ENCODE assay signal across 1 cellular context in the genomic region with DNA sequence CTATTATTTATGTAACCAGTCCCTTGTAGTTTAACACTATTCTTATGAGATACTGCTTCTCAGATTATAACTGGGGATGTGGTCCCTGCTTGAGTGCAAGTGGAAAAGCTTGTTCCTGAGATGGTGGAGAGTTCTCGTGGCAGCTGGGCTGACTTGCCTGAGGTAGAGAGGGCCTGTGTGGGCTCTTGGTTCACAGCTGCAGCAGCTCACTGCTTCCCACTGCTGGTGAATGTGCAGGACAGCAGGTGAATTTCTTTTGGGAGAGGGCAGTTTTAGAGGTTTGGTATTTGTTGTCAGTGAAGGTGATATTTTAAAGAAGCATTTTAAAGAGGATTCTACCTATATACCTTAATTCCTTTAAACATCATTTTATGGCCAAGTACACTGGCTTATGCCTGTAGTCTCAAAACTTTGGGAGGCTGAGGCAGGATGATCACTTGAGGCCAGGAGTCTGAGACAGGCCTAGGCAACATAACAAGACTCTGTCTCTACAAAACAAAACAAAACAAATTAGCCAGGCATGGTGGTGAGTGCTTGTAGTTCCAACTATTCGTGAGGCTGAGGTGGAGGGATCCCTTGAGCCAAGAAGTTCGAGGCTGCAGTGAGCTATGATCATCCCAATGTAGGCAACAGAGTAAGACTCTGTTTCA.
TF ChIP-seq lines count a peak whose summit lies in the region.

No MANE protein-coding gene starts in this region.

TF ChIP-seq in GM12878, 131 proteins besides CTCF, POLR2A, EP300 and RAD21 (continued from another document and continues in another):
- TF ChIP-seq, protein P1, sequence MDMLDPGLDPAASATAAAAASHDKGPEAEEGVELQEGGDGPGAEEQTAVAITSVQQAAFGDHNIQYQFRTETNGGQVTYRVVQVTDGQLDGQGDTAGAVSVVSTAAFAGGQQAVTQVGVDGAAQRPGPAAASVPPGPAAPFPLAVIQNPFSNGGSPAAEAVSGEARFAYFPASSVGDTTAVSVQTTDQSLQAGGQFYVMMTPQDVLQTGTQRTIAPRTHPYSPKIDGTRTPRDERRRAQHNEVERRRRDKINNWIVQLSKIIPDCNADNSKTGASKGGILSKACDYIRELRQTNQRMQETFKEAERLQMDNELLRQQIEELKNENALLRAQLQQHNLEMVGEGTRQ (IDR thresholded peaks at IDR 0.05; ENCODE audit: borderline replicate concordance, low read depth, low read length), result no peak
- TF ChIP-seq NFIC (IDR thresholded peaks at IDR 0.05; ENCODE audit: low read depth, low read length), result no peak
- TF ChIP-seq POLR2AphosphoS5 (IDR thresholded peaks at IDR 0.05; ENCODE audit: low read length), result no peak
- no peak for TF ChIP-seq ZNF622 (IDR thresholded peaks at IDR 0.05)
- TF ChIP-seq, protein P2, sequence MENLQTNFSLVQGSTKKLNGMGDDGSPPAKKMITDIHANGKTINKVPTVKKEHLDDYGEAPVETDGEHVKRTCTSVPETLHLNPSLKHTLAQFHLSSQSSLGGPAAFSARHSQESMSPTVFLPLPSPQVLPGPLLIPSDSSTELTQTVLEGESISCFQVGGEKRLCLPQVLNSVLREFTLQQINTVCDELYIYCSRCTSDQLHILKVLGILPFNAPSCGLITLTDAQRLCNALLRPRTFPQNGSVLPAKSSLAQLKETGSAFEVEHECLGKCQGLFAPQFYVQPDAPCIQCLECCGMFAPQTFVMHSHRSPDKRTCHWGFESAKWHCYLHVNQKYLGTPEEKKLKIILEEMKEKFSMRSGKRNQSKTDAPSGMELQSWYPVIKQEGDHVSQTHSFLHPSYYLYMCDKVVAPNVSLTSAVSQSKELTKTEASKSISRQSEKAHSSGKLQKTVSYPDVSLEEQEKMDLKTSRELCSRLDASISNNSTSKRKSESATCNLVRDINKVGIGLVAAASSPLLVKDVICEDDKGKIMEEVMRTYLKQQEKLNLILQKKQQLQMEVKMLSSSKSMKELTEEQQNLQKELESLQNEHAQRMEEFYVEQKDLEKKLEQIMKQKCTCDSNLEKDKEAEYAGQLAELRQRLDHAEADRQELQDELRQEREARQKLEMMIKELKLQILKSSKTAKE (IDR thresholded peaks at IDR 0.05; ENCODE audit: low read depth, poor library complexity, severe bottlenecking), result no peak
- no peak for TF ChIP-seq SREBF1 (IDR thresholded peaks at IDR 0.05; ENCODE audit: low read length)
- TF ChIP-seq PML (IDR thresholded peaks at IDR 0.05; ENCODE audit: low read length), result no peak
- 0 out of 3 replicates have a peak, but pooled peaks have one; percentile 26 for TF ChIP-seq POU2F2 (IDR thresholded peaks at IDR 0.05; ENCODE audit: borderline replicate concordance, low read depth, low read length)
- TF ChIP-seq, protein P3, sequence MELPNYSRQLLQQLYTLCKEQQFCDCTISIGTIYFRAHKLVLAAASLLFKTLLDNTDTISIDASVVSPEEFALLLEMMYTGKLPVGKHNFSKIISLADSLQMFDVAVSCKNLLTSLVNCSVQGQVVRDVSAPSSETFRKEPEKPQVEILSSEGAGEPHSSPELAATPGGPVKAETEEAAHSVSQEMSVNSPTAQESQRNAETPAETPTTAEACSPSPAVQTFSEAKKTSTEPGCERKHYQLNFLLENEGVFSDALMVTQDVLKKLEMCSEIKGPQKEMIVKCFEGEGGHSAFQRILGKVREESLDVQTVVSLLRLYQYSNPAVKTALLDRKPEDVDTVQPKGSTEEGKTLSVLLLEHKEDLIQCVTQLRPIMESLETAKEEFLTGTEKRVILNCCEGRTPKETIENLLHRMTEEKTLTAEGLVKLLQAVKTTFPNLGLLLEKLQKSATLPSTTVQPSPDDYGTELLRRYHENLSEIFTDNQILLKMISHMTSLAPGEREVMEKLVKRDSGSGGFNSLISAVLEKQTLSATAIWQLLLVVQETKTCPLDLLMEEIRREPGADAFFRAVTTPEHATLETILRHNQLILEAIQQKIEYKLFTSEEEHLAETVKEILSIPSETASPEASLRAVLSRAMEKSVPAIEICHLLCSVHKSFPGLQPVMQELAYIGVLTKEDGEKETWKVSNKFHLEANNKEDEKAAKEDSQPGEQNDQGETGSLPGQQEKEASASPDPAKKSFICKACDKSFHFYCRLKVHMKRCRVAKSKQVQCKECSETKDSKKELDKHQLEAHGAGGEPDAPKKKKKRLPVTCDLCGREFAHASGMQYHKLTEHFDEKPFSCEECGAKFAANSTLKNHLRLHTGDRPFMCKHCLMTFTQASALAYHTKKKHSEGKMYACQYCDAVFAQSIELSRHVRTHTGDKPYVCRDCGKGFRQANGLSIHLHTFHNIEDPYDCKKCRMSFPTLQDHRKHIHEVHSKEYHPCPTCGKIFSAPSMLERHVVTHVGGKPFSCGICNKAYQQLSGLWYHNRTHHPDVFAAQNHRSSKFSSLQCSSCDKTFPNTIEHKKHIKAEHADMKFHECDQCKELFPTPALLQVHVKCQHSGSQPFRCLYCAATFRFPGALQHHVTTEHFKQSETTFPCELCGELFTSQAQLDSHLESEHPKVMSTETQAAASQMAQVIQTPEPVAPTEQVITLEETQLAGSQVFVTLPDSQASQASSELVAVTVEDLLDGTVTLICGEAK (IDR thresholded peaks at IDR 0.05; ENCODE audit: borderline replicate concordance), result no peak
- no peak for TF ChIP-seq NRF1 (conservative IDR thresholded peaks at IDR 0.05; ENCODE audit: low read depth, low read length)
- TF ChIP-seq SMC3 (IDR thresholded peaks at IDR 0.05; ENCODE audit: borderline replicate concordance, low read length), result peak; percentile 97
- no peak for TF ChIP-seq IKZF2 (IDR thresholded peaks at IDR 0.05)
- TF ChIP-seq RFX5 (IDR thresholded peaks at IDR 0.05; ENCODE audit: low read depth, low read length), result no peak
- TF ChIP-seq, protein P4, sequence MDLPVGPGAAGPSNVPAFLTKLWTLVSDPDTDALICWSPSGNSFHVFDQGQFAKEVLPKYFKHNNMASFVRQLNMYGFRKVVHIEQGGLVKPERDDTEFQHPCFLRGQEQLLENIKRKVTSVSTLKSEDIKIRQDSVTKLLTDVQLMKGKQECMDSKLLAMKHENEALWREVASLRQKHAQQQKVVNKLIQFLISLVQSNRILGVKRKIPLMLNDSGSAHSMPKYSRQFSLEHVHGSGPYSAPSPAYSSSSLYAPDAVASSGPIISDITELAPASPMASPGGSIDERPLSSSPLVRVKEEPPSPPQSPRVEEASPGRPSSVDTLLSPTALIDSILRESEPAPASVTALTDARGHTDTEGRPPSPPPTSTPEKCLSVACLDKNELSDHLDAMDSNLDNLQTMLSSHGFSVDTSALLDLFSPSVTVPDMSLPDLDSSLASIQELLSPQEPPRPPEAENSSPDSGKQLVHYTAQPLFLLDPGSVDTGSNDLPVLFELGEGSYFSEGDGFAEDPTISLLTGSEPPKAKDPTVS (IDR thresholded peaks at IDR 0.05; ENCODE audit: low read depth, low read length), result no peak
- TF ChIP-seq SMARCA5 (IDR thresholded peaks at IDR 0.05), result peak; percentile 70; the same call in 1 of the 2 replicates
- no peak for TF ChIP-seq RAD51 (IDR thresholded peaks at IDR 0.05)
- no peak for TF ChIP-seq DPF2 (IDR thresholded peaks at IDR 0.05)
- TF ChIP-seq, protein P5, sequence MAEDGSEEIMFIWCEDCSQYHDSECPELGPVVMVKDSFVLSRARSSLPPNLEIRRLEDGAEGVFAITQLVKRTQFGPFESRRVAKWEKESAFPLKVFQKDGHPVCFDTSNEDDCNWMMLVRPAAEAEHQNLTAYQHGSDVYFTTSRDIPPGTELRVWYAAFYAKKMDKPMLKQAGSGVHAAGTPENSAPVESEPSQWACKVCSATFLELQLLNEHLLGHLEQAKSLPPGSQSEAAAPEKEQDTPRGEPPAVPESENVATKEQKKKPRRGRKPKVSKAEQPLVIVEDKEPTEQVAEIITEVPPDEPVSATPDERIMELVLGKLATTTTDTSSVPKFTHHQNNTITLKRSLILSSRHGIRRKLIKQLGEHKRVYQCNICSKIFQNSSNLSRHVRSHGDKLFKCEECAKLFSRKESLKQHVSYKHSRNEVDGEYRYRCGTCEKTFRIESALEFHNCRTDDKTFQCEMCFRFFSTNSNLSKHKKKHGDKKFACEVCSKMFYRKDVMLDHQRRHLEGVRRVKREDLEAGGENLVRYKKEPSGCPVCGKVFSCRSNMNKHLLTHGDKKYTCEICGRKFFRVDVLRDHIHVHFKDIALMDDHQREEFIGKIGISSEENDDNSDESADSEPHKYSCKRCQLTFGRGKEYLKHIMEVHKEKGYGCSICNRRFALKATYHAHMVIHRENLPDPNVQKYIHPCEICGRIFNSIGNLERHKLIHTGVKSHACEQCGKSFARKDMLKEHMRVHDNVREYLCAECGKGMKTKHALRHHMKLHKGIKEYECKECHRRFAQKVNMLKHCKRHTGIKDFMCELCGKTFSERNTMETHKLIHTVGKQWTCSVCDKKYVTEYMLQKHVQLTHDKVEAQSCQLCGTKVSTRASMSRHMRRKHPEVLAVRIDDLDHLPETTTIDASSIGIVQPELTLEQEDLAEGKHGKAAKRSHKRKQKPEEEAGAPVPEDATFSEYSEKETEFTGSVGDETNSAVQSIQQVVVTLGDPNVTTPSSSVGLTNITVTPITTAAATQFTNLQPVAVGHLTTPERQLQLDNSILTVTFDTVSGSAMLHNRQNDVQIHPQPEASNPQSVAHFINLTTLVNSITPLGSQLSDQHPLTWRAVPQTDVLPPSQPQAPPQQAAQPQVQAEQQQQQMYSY (CRISPR knock-in tag; IDR thresholded peaks at IDR 0.05), result no peak
- no peak for TF ChIP-seq NR2C1 (IDR thresholded peaks at IDR 0.05)
- TF ChIP-seq IKZF1 (conservative IDR thresholded peaks at IDR 0.05), result no peak
- TF ChIP-seq, protein P6, sequence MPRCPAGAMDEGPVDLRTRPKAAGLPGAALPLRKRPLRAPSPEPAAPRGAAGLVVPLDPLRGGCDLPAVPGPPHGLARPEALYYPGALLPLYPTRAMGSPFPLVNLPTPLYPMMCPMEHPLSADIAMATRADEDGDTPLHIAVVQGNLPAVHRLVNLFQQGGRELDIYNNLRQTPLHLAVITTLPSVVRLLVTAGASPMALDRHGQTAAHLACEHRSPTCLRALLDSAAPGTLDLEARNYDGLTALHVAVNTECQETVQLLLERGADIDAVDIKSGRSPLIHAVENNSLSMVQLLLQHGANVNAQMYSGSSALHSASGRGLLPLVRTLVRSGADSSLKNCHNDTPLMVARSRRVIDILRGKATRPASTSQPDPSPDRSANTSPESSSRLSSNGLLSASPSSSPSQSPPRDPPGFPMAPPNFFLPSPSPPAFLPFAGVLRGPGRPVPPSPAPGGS (IDR thresholded peaks at IDR 0.05; ENCODE audit: borderline replicate concordance, insufficient read depth, low read depth, low read length, poor library complexity, severe bottlenecking), result no peak
- TF ChIP-seq, protein P7, sequence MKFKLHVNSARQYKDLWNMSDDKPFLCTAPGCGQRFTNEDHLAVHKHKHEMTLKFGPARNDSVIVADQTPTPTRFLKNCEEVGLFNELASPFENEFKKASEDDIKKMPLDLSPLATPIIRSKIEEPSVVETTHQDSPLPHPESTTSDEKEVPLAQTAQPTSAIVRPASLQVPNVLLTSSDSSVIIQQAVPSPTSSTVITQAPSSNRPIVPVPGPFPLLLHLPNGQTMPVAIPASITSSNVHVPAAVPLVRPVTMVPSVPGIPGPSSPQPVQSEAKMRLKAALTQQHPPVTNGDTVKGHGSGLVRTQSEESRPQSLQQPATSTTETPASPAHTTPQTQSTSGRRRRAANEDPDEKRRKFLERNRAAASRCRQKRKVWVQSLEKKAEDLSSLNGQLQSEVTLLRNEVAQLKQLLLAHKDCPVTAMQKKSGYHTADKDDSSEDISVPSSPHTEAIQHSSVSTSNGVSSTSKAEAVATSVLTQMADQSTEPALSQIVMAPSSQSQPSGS (IDR thresholded peaks at IDR 0.05; ENCODE audit: low read length), result no peak
- no peak for TF ChIP-seq EZH2 (IDR thresholded peaks at IDR 0.05; ENCODE audit: borderline replicate concordance, control insufficient read depth, low read depth, low read length)
- TF ChIP-seq, protein P8, sequence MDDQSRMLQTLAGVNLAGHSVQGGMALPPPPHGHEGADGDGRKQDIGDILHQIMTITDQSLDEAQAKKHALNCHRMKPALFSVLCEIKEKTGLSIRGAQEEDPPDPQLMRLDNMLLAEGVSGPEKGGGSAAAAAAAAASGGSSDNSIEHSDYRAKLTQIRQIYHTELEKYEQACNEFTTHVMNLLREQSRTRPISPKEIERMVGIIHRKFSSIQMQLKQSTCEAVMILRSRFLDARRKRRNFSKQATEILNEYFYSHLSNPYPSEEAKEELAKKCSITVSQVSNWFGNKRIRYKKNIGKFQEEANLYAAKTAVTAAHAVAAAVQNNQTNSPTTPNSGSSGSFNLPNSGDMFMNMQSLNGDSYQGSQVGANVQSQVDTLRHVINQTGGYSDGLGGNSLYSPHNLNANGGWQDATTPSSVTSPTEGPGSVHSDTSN (IDR thresholded peaks at IDR 0.05; ENCODE audit: insufficient replicate concordance, low read depth, low read length), result no peak
- TF ChIP-seq, protein P9, sequence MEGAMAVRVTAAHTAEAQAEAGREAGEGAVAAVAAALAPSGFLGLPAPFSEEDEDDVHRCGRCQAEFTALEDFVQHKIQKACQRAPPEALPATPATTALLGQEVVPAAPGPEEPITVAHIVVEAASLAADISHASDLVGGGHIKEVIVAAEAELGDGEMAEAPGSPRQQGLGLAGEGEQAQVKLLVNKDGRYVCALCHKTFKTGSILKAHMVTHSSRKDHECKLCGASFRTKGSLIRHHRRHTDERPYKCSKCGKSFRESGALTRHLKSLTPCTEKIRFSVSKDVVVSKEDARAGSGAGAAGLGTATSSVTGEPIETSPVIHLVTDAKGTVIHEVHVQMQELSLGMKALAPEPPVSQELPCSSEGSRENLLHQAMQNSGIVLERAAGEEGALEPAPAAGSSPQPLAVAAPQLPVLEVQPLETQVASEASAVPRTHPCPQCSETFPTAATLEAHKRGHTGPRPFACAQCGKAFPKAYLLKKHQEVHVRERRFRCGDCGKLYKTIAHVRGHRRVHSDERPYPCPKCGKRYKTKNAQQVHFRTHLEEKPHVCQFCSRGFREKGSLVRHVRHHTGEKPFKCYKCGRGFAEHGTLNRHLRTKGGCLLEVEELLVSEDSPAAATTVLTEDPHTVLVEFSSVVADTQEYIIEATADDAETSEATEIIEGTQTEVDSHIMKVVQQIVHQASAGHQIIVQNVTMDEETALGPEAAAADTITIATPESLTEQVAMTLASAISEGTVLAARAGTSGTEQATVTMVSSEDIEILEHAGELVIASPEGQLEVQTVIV (IDR thresholded peaks at IDR 0.05; ENCODE audit: borderline replicate concordance, partially characterized antibody), result no peak
- TF ChIP-seq, protein P10, sequence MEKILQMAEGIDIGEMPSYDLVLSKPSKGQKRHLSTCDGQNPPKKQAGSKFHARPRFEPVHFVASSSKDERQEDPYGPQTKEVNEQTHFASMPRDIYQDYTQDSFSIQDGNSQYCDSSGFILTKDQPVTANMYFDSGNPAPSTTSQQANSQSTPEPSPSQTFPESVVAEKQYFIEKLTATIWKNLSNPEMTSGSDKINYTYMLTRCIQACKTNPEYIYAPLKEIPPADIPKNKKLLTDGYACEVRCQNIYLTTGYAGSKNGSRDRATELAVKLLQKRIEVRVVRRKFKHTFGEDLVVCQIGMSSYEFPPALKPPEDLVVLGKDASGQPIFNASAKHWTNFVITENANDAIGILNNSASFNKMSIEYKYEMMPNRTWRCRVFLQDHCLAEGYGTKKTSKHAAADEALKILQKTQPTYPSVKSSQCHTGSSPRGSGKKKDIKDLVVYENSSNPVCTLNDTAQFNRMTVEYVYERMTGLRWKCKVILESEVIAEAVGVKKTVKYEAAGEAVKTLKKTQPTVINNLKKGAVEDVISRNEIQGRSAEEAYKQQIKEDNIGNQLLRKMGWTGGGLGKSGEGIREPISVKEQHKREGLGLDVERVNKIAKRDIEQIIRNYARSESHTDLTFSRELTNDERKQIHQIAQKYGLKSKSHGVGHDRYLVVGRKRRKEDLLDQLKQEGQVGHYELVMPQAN (conservative IDR thresholded peaks at IDR 0.05), result no peak
